In genomic region chr12:3078086-3078820, GRCh38 we compare ENCODE assay signal across 9 cellular contexts. TPM values are rescaled to one million over a fixed set of nuclear protein-coding genes. Genes with fewer than 3 reads are reported as not detected.
A peak's percentile ranks its signal among the peaks of the same experiment; 100 is the strongest.
DNase-seq lines count a peak whose midpoint lies in the region; ATAC-seq and TF ChIP-seq lines count a peak whose summit lies in the region.
"Had no signal": no experiment of that assay in that cellular context is flagged by ENCODE, and none has a peak within 500 bp of the region (broad histone marks: within the 10 kb centered on the region; RNA-seq: fewer than 3 reads in every experiment).

No MANE protein-coding gene starts in this region.

- peak overlapping the region; percentile 93 for H3K4me3 Mint-ChIP-seq in endothelial cell (ENCODE audit: unreplicated experiment)
- H3K4me3 Mint-ChIP-seq in neural progenitor cell, result peak overlapping the region; percentile 84

- no peaks in the 10 kb centered on the region for H4K20me1 ChIP-seq in BLaER1
- peaks cover 4% of the 10 kb centered on the region for H4K20me1 ChIP-seq in neural progenitor cell (ENCODE audit: low read depth)

- no peak for TF ChIP-seq CTCF in endothelial cell (IDR thresholded peaks at IDR 0.05; ENCODE audit: unreplicated experiment)
- no peak for TF ChIP-seq CTCF in neural progenitor cell (IDR thresholded peaks at IDR 0.05)

- H3K9me3 Mint-ChIP-seq in endothelial cell (ENCODE audit: unreplicated experiment), result no peaks in the 10 kb centered on the region
- no peaks in the 10 kb centered on the region for H3K9me3 Mint-ChIP-seq in neural progenitor cell

- H3K27me3 ChIP-seq in BLaER1 (no peaks in the 10 kb centered on the region), NT2/D1 (ENCODE audit: insufficient read depth, insufficient read length) (peaks cover 26% of the 10 kb centered on the region), neural progenitor cell (peaks cover 29% of the 10 kb centered on the region)

- H3K36me3 ChIP-seq in BLaER1 (0 out of 2 replicates have a peak, but pooled peaks cover under 1% of the 10 kb centered on the region), NT2/D1 (ENCODE audit: insufficient read depth, insufficient read length, low read length) (no peaks in the 10 kb centered on the region), neural progenitor cell (no peaks in the 10 kb centered on the region)

- H3K27ac Mint-ChIP-seq in endothelial cell (ENCODE audit: unreplicated experiment) (peak overlapping the region; percentile 74), neural progenitor cell (no peak overlapping the region)

- H3K4me1 ChIP-seq in BLaER1, result peaks cover 47% of the 10 kb centered on the region
- peaks cover 17% of the 10 kb centered on the region for H3K4me1 ChIP-seq in NT2/D1 (ENCODE audit: insufficient read depth, insufficient read length)
- H3K4me1 ChIP-seq in neural progenitor cell, result peaks cover 13% of the 10 kb centered on the region

- H3K9ac ChIP-seq in BLaER1, result peak overlapping the region; percentile 79
- H3K9ac ChIP-seq in NT2/D1 (ENCODE audit: insufficient read length, low read depth), result peak overlapping the region; percentile 84
- no peak overlapping the region for H3K9ac ChIP-seq in neural progenitor cell

- peaks cover 17% of the 10 kb centered on the region for H3K36me3 Mint-ChIP-seq in endothelial cell (ENCODE audit: low read depth, unreplicated experiment)
- no peaks in the 10 kb centered on the region for H3K36me3 Mint-ChIP-seq in neural progenitor cell

- H3K4me2 ChIP-seq in BLaER1 (peak overlapping the region; percentile 98), neural progenitor cell (peak overlapping the region; percentile 92)

- H3K27me3 Mint-ChIP-seq in endothelial cell (ENCODE audit: unreplicated experiment) (peaks cover 11% of the 10 kb centered on the region), neural progenitor cell (ENCODE audit: insufficient read depth, low read depth) (peaks cover 5% of the 10 kb centered on the region)

- H3K4me1 Mint-ChIP-seq in endothelial cell (ENCODE audit: unreplicated experiment) (peaks cover 36% of the 10 kb centered on the region), neural progenitor cell (peaks cover 21% of the 10 kb centered on the region)

- H3F3A ChIP-seq in neural progenitor cell (ENCODE audit: low read depth), result peaks cover 10% of the 10 kb centered on the region

- H3K9me3 ChIP-seq in BLaER1, result 0 out of 2 replicates have a peak, but pooled peaks cover 3% of the 10 kb centered on the region
- H3K9me3 ChIP-seq in NT2/D1 (ENCODE audit: insufficient read depth, low read length), result no peaks in the 10 kb centered on the region
- no peaks in the 10 kb centered on the region for H3K9me3 ChIP-seq in neural progenitor cell (ENCODE audit: low read depth)

- ATAC-seq in HG02763 (IDR thresholded peaks at IDR 0.05; ENCODE audit: unreplicated experiment), result no peak

- H2AFZ ChIP-seq in neural progenitor cell (replicated peaks), result peak overlapping the region; percentile 2

- in situ Hi-C loops in G401 (cut with HindIII; ENCODE audit: low sequenced_read_pairs), result loop anchor here (25.0 kb wide), 1 partner anchor 209 kb away; no protein-coding TSS in a partner anchor

- peak overlapping the region; percentile 79 for H3K4me3 ChIP-seq in BLaER1
- H3K4me3 ChIP-seq in NT2/D1 (ENCODE audit: insufficient read length, low read depth), result peak overlapping the region; percentile 72
- H3K4me3 ChIP-seq in neural progenitor cell, result peak overlapping the region; percentile 94

- DNase-seq in NT2/D1 (ENCODE audit: low read depth, low spot score) (no peak), endothelial cell (ENCODE audit: low spot score) (no peak), neural progenitor cell (ENCODE audit: low spot score) (no peak), G401 (ENCODE audit: low spot score) (no peak), cerebellar cortex (ENCODE audit: low spot score) (no peak), cortex of kidney (lab: John Stamatoyannopoulos, UW) (no peak)
- DNase-seq: Kasumi-1 had no signal

- no peak overlapping the region for H3K27ac ChIP-seq in BLaER1
- H3K27ac ChIP-seq in neural progenitor cell, result no peak overlapping the region

- H3K79me2 ChIP-seq in neural progenitor cell (ENCODE audit: low read depth), result peaks cover 12% of the 10 kb centered on the region

RNA-seq across cellular contexts. Expression of gene TSPAN9, which starts 1.1 kb away (rescaled TPM):
- 116 TPM for total RNA-seq in endothelial cell (ENCODE audit: unreplicated experiment)
- total RNA-seq in neural progenitor cell (ENCODE audit: low replicate concordance), result 7.8 and 26.2 TPM in 2 replicates
- 18.8 and 19.1 TPM in 2 replicates for total RNA-seq in G401 (2014; rRNA removed; shearing (Covaris generic))
